ENCODE assay signal across 8 cellular contexts in the genomic region with DNA sequence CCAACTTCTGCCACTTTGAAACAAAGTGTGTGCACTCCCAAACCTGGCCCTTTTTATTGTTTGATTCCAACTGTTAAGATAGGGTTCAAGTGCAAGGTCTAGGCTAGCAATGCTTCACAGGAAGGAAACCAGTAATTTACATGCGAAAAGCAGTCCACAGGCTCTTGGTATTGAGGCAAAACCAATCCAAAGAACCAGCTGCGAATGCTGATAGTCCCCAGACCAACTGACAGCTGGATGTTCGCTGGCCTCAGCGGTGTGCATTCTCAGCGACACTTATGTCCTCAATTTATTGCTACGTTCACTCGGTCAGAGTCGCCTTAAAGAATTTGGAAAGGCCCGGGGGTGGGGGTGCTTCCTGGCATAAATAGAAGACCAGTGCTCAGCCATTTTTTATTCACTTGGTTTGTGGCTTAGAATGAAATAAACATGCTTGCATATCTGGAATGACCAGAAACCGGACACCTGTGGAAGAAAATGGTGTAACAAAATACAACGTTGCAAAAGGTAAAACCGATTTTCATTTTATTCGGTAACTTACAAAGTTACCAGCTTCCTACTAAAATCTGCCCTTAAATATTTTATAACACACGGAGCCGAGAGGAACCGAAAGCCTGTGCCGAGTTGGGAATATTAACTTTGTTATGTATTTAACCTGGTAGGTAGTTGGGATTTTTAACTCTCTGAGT. TPM values are rescaled to one million over a fixed set of nuclear protein-coding genes. Genes with fewer than 3 reads are reported as not detected.
A peak's percentile ranks its signal among the peaks of the same experiment; 100 is the strongest.
DNase-seq lines count a peak whose midpoint lies in the region; ATAC-seq lines count a peak whose summit lies in the region.

No MANE protein-coding gene starts in this region.

- peak overlapping the region; percentile 89 for H3K27ac Mint-ChIP-seq in activated naive CD8-positive, alpha-beta T cell treated with anti-CD3 and anti-CD28 coated beads, Interleukin-2, amount 50 U/mL, for 24 hours
- H3K27ac Mint-ChIP-seq in immature natural killer cell: peak overlapping the region; percentile 92 to 97 (median 96)
- H3K27ac Mint-ChIP-seq in stimulated activated naive B cell treated with anti-CD40 and anti-IgM and Interleukin-4, amounts not matched to agents 10 μg/mL and 1 μg/mL and 100 μg/mL, for 72 hours: peak overlapping the region; percentile 91

- peak; percentile 0 for ATAC-seq in Right ventricle myocardium superior (ENCODE audit: poor library complexity)
- ATAC-seq in left cardiac atrium: no peak
- ATAC-seq in activated naive CD8-positive, alpha-beta T cell treated with anti-CD3 and anti-CD28 coated beads, Interleukin-2, amount 50 U/mL, for 24 hours: no peak
- peak in 1 of 2 donors; percentile 1 for ATAC-seq in stimulated activated naive B cell treated with anti-CD40 and anti-IgM and Interleukin-4, amounts not matched to agents 10 μg/mL and 1 μg/mL and 100 μg/mL, for 72 hours (replicated peaks)

- H3K4me3 Mint-ChIP-seq in activated naive CD8-positive, alpha-beta T cell treated with anti-CD3 and anti-CD28 coated beads, Interleukin-2, amount 50 U/mL, for 24 hours: peak overlapping the region; percentile 81
- peak overlapping the region; percentile 86 to 92 (median 89) for H3K4me3 Mint-ChIP-seq in immature natural killer cell
- H3K4me3 Mint-ChIP-seq in stimulated activated naive B cell treated with anti-CD40 and anti-IgM and Interleukin-4, amounts not matched to agents 10 μg/mL and 1 μg/mL and 100 μg/mL, for 72 hours: peak overlapping the region; percentile 82 to 86

- no peaks in the 10 kb centered on the region for H3K9me3 Mint-ChIP-seq in activated naive CD8-positive, alpha-beta T cell treated with anti-CD3 and anti-CD28 coated beads, Interleukin-2, amount 50 U/mL, for 24 hours
- H3K9me3 Mint-ChIP-seq in immature natural killer cell: no peaks in the 10 kb centered on the region
- H3K9me3 Mint-ChIP-seq in stimulated activated naive B cell treated with anti-CD40 and anti-IgM and Interleukin-4, amounts not matched to agents 10 μg/mL and 1 μg/mL and 100 μg/mL, for 72 hours: no peaks in the 10 kb centered on the region

- peaks cover 1% of the 10 kb centered on the region for H3K27me3 Mint-ChIP-seq in activated naive CD8-positive, alpha-beta T cell treated with anti-CD3 and anti-CD28 coated beads, Interleukin-2, amount 50 U/mL, for 24 hours
- H3K27me3 Mint-ChIP-seq in immature natural killer cell (ENCODE audit: low read depth in 3 of 3): peaks cover 16 to 38% (median 20%) of the 10 kb centered on the region in 3 donors
- H3K27me3 Mint-ChIP-seq in stimulated activated naive B cell treated with anti-CD40 and anti-IgM and Interleukin-4, amounts not matched to agents 10 μg/mL and 1 μg/mL and 100 μg/mL, for 72 hours: no peaks in the 10 kb centered on the region

- DNase-seq in Right ventricle myocardium superior (no peak), left cardiac atrium (no peak), NCI-H2029 treated with DMSO at 0.1 percent for 48 hours (lab: John Stamatoyannopoulos, UW) (peak; percentile 38), immature natural killer cell (peak; percentile 29 to 36 (median 35)), Ammon's horn (ENCODE audit: low spot score) (no peak), COLO829 (ENCODE audit: low spot score) (no peak)
- peak; percentile 20 for DNase-seq in activated naive CD8-positive, alpha-beta T cell treated with anti-CD3 and anti-CD28 coated beads, Interleukin-2, amount 50 U/mL, for 24 hours
- DNase-seq in stimulated activated naive B cell treated with anti-CD40 and anti-IgM and Interleukin-4, amounts not matched to agents 10 μg/mL and 1 μg/mL and 100 μg/mL, for 72 hours: no peak

- H3K36me3 Mint-ChIP-seq in activated naive CD8-positive, alpha-beta T cell treated with anti-CD3 and anti-CD28 coated beads, Interleukin-2, amount 50 U/mL, for 24 hours (ENCODE audit: low read depth): no peaks in the 10 kb centered on the region
- no peaks in the 10 kb centered on the region for H3K36me3 Mint-ChIP-seq in immature natural killer cell
- peaks cover 0 to 3% of the 10 kb centered on the region in 2 donors for H3K36me3 Mint-ChIP-seq in stimulated activated naive B cell treated with anti-CD40 and anti-IgM and Interleukin-4, amounts not matched to agents 10 μg/mL and 1 μg/mL and 100 μg/mL, for 72 hours

- H3K4me1 Mint-ChIP-seq in activated naive CD8-positive, alpha-beta T cell treated with anti-CD3 and anti-CD28 coated beads, Interleukin-2, amount 50 U/mL, for 24 hours: peaks cover 63% of the 10 kb centered on the region
- peaks cover 71 to 81% of the 10 kb centered on the region in 2 donors for H3K4me1 Mint-ChIP-seq in immature natural killer cell
- H3K4me1 Mint-ChIP-seq in stimulated activated naive B cell treated with anti-CD40 and anti-IgM and Interleukin-4, amounts not matched to agents 10 μg/mL and 1 μg/mL and 100 μg/mL, for 72 hours: peaks cover 27 to 59% of the 10 kb centered on the region in 2 donors

- intact Hi-C loops in Right ventricle myocardium superior (cut with DNase I) (no loop called here), left cardiac atrium (cut with DNase I) (loop anchor here in 1 of 2 donors (5.0 kb wide), 1 partner anchor 63 kb away; no protein-coding TSS in a partner anchor)

RNA-seq across cellular contexts. Expression of a gene that starts 1.6 kb away (rescaled TPM):
- total RNA-seq in Right ventricle myocardium superior: 77.1 TPM
- total RNA-seq in left cardiac atrium: 10 to 100 TPM; 56.6 to 63.5 TPM
- 10 to 100 TPM in 1 of 3 donors, 1 to 10 TPM in 2; 6.4 to 20.3 (median 8.0) TPM for polyA plus RNA-seq in immature natural killer cell

Comparison
In these comparisons a context has a peak if more than half of its experiments do, and no peak if none do; other contexts are left out.
1. DNase-seq: peak in NCI-H2029 treated with DMSO at 0.1 percent for 48 hours (single experiment), activated naive CD8-positive, alpha-beta T cell treated with anti-CD3 and anti-CD28 coated beads, Interleukin-2, amount 50 U/mL, for 24 hours (single experiment) and immature natural killer cell (3 of 3); none in Right ventricle myocardium superior (single experiment), left cardiac atrium (single experiment), stimulated activated naive B cell treated with anti-CD40 and anti-IgM and Interleukin-4, amounts not matched to agents 10 μg/mL and 1 μg/mL and 100 μg/mL, for 72 hours (single experiment), Ammon's horn (single experiment) and COLO829 (single experiment).
2. Peak in every context shown above with its lines, with median percentiles within 50 percentile points of each other: H3K27ac Mint-ChIP-seq and H3K4me3 Mint-ChIP-seq.